In the genomic region with DNA sequence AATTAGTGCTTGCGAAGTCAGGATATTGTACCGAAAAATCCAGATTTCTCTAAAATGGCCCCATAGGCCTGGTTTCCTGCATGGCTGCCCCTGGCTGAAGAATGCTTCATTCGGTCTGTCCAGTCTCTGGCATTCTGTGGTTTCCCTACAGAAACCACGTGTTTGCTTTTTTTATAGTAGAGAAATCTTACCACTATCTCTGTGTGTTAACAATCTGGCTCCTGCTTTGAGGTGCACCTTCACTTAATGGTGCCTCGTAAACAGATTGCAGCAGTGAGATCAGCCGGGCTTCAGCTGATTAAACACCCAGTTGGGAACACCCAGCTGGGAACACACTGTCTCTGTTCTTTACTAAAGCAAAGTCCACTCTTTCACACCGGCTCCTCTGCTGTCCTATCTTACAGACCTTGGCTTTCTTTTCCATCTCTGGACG, we compare ENCODE assay signal across 8 cellular contexts. TPM values are rescaled to one million over a fixed set of nuclear protein-coding genes. Genes with fewer than 3 reads are reported as not detected.
DNase-seq lines count a peak whose midpoint lies in the region; ATAC-seq and TF ChIP-seq lines count a peak whose summit lies in the region.

No MANE protein-coding gene starts in this region.

- no peak overlapping the region for H3K9ac ChIP-seq in trophoblast cell (ENCODE audit: low read length)

- peak overlapping the region; percentile 12 for H3K27ac Mint-ChIP-seq in T-helper 2 cell treated with Interferon-gamma antibody and Interleukin-4, amounts not matched to agents 5 μg/mL and 100 μg/mL, for 36 hours
- H3K27ac Mint-ChIP-seq in stimulated activated naive B cell treated with anti-CD40 and anti-IgM and Interleukin-4, amounts not matched to agents 10 μg/mL and 1 μg/mL and 100 μg/mL, for 72 hours, result peak overlapping the region; percentile 56

- no peak overlapping the region for H3K18ac ChIP-seq in trophoblast cell (ENCODE audit: low read length)

- H3K9me3 ChIP-seq in RWPE2 (ENCODE audit: severe bottlenecking) (no peaks in the 10 kb centered on the region), heart right ventricle (no peaks in the 10 kb centered on the region), trophoblast cell (ENCODE audit: insufficient read depth, low read depth, low read length) (no peaks in the 10 kb centered on the region)

- H3K27me3 Mint-ChIP-seq in T-helper 2 cell treated with Interferon-gamma antibody and Interleukin-4, amounts not matched to agents 5 μg/mL and 100 μg/mL, for 36 hours (ENCODE audit: low read depth), result no peaks in the 10 kb centered on the region
- H3K27me3 Mint-ChIP-seq in stimulated activated naive B cell treated with anti-CD40 and anti-IgM and Interleukin-4, amounts not matched to agents 10 μg/mL and 1 μg/mL and 100 μg/mL, for 72 hours, result no peaks in the 10 kb centered on the region

- H3K4me3 Mint-ChIP-seq in T-helper 2 cell treated with Interferon-gamma antibody and Interleukin-4, amounts not matched to agents 5 μg/mL and 100 μg/mL, for 36 hours, result no peak overlapping the region
- H3K4me3 Mint-ChIP-seq in stimulated activated naive B cell treated with anti-CD40 and anti-IgM and Interleukin-4, amounts not matched to agents 10 μg/mL and 1 μg/mL and 100 μg/mL, for 72 hours, result peak overlapping the region in 1 of 2 donors; percentile 34

- H2BK120ac ChIP-seq in trophoblast cell (ENCODE audit: insufficient read depth, low read length, poor library complexity), result no peak overlapping the region

- peaks cover 34% of the 10 kb centered on the region for H3K36me3 Mint-ChIP-seq in T-helper 2 cell treated with Interferon-gamma antibody and Interleukin-4, amounts not matched to agents 5 μg/mL and 100 μg/mL, for 36 hours (ENCODE audit: low read depth)
- H3K36me3 Mint-ChIP-seq in stimulated activated naive B cell treated with anti-CD40 and anti-IgM and Interleukin-4, amounts not matched to agents 10 μg/mL and 1 μg/mL and 100 μg/mL, for 72 hours, result peaks cover 32 to 42% of the 10 kb centered on the region in 2 donors

- intact Hi-C loops in heart right ventricle (cut with DNase I), result loop anchor here in 1 of 10 donors (5.0 kb wide), 1 partner anchor 126 kb away; a partner anchor contains a TSS

- peaks cover 57% of the 10 kb centered on the region for H3K36me3 ChIP-seq in RWPE2 (ENCODE audit: low read depth)
- H3K36me3 ChIP-seq in heart right ventricle, result peaks cover 0 to 48% (median 0%) of the 10 kb centered on the region in 9 donors
- peaks cover 3 to 12% of the 10 kb centered on the region in 2 experiments for H3K36me3 ChIP-seq in trophoblast cell (ENCODE audit: control insufficient read depth in 1 of 2, insufficient read depth in 2 of 2, low read length in 2 of 2)

- peak; percentile 40 for ATAC-seq in RWPE2 (ENCODE audit: low read depth)
- ATAC-seq in heart right ventricle, result peak in 7 of 8 donors; percentile 37 to 96 (median 64)
- ATAC-seq in stimulated activated naive B cell treated with anti-CD40 and anti-IgM and Interleukin-4, amounts not matched to agents 10 μg/mL and 1 μg/mL and 100 μg/mL, for 72 hours (replicated peaks), result peak in 1 of 2 donors; percentile 23

- no peak overlapping the region for H3K14ac ChIP-seq in trophoblast cell (ENCODE audit: low read length)

- peaks cover 27% of the 10 kb centered on the region for H3K4me1 Mint-ChIP-seq in T-helper 2 cell treated with Interferon-gamma antibody and Interleukin-4, amounts not matched to agents 5 μg/mL and 100 μg/mL, for 36 hours (ENCODE audit: low read depth)
- H3K4me1 Mint-ChIP-seq in stimulated activated naive B cell treated with anti-CD40 and anti-IgM and Interleukin-4, amounts not matched to agents 10 μg/mL and 1 μg/mL and 100 μg/mL, for 72 hours, result peaks cover 26 to 49% of the 10 kb centered on the region in 2 donors

- no peak overlapping the region for H4K12ac ChIP-seq in trophoblast cell (ENCODE audit: low read depth, low read length)

- no peak overlapping the region for H4K91ac ChIP-seq in trophoblast cell (ENCODE audit: low read depth, low read length)

- H3K27ac ChIP-seq in RWPE2 (ENCODE audit: poor library complexity, severe bottlenecking), result no peak overlapping the region
- H3K27ac ChIP-seq in heart right ventricle, result peak overlapping the region in 9 of 10 donors; percentile 2 to 62 (median 31)
- H3K27ac ChIP-seq in trophoblast cell (ENCODE audit: low read depth, low read length), result no peak overlapping the region

- H3K4me3 ChIP-seq in RWPE2 (ENCODE audit: severe bottlenecking) (no peak overlapping the region), heart right ventricle (no peak overlapping the region), trophoblast cell (ENCODE audit: low read depth, low read length) (no peak overlapping the region)

- DNase-seq in T-helper 2 cell treated with Interferon-gamma antibody and Interleukin-4, amounts not matched to agents 5 μg/mL and 100 μg/mL, for 36 hours (ENCODE audit: low spot score), result no peak
- no peak for DNase-seq in T-helper 2 cell
- DNase-seq in RWPE2 (ENCODE audit: low spot score), result no peak
- no peak for DNase-seq in heart right ventricle
- no peak for DNase-seq in stimulated activated naive B cell treated with anti-CD40 and anti-IgM and Interleukin-4, amounts not matched to agents 10 μg/mL and 1 μg/mL and 100 μg/mL, for 72 hours
- DNase-seq in SKM-1 (lab: John Stamatoyannopoulos, UW; ENCODE audit: unreplicated experiment), result no peak
- DNase-seq in NCI-H2107 treated with DMSO at 0.1 percent for 48 hours (lab: John Stamatoyannopoulos, UW; ENCODE audit: unreplicated experiment), result no peak
- no peak for DNase-seq in trophoblast cell

- no peak overlapping the region for H2BK12ac ChIP-seq in trophoblast cell (ENCODE audit: low read length)

- no peaks in the 10 kb centered on the region for H3K9me3 Mint-ChIP-seq in T-helper 2 cell treated with Interferon-gamma antibody and Interleukin-4, amounts not matched to agents 5 μg/mL and 100 μg/mL, for 36 hours
- H3K9me3 Mint-ChIP-seq in stimulated activated naive B cell treated with anti-CD40 and anti-IgM and Interleukin-4, amounts not matched to agents 10 μg/mL and 1 μg/mL and 100 μg/mL, for 72 hours, result no peaks in the 10 kb centered on the region

- H3K79me1 ChIP-seq in trophoblast cell (ENCODE audit: low read length), result no peaks in the 10 kb centered on the region

- TF ChIP-seq CTCF in RWPE2 (IDR thresholded peaks at IDR 0.05; ENCODE audit: poor library complexity, severe bottlenecking), result no peak
- TF ChIP-seq CTCF in heart right ventricle (IDR thresholded peaks at IDR 0.05), result no peak

- no peak overlapping the region for H3K4ac ChIP-seq in trophoblast cell (ENCODE audit: low read depth, low read length)

- no peak overlapping the region for H2AFZ ChIP-seq in trophoblast cell (ENCODE audit: insufficient read depth, low read length, poor library complexity)

- H3K23ac ChIP-seq in trophoblast cell (ENCODE audit: low read length), result no peak overlapping the region

- 56 to 61% methylated on average over 8 of the region's 8 CpGs for WGBS in heart right ventricle, 2 donors
- no CpG with 5 or more reads among the region's 8 CpGs for WGBS in trophoblast cell (ENCODE audit: extremely low coverage, insufficient coverage, insufficient read length)

- H2AK5ac ChIP-seq in trophoblast cell (ENCODE audit: low read length), result no peak overlapping the region

- H3K4me1 ChIP-seq in RWPE2 (ENCODE audit: insufficient read depth, poor library complexity, severe bottlenecking), result no peaks in the 10 kb centered on the region
- peaks cover 0 to 43% (median 18%) of the 10 kb centered on the region in 9 donors for H3K4me1 ChIP-seq in heart right ventricle
- no peaks in the 10 kb centered on the region for H3K4me1 ChIP-seq in trophoblast cell (ENCODE audit: control insufficient read depth in 1 of 2, insufficient read depth in 2 of 2, low read length in 2 of 2)

- no peak overlapping the region for H4K8ac ChIP-seq in trophoblast cell (ENCODE audit: low read depth, low read length)

- no peaks in the 10 kb centered on the region for H3K79me2 ChIP-seq in trophoblast cell (ENCODE audit: control insufficient read depth, insufficient read depth, low read length, poor library complexity)

- H3K27me3 ChIP-seq in RWPE2 (ENCODE audit: insufficient read depth, poor library complexity, severe bottlenecking) (no peaks in the 10 kb centered on the region), heart right ventricle (no peaks in the 10 kb centered on the region), trophoblast cell (ENCODE audit: insufficient read depth, low read length) (no peaks in the 10 kb centered on the region)

- no peak overlapping the region for H3K4me2 ChIP-seq in trophoblast cell (ENCODE audit: low read length)

- H2BK5ac ChIP-seq in trophoblast cell (ENCODE audit: low read depth, low read length, poor library complexity), result no peak overlapping the region

RNA-seq across cellular contexts. Expression of a gene that starts 6.7 kb away (rescaled TPM):
- total RNA-seq in heart right ventricle, result 1 to 10 TPM; 4.1 to 6.9 (median 4.6) TPM
- polyA plus RNA-seq in heart right ventricle, result 1 to 10 TPM; 2.9 to 5.3 TPM
- 6.2 and 6.3 TPM in 2 replicates for polyA plus RNA-seq in trophoblast cell (2013)

RNA-seq across cellular contexts. Expression of a gene that starts 21.1 kb away (rescaled TPM):
- total RNA-seq in heart right ventricle, result 10 to 100 TPM in 9 of 10 donors, 1 to 10 TPM in 1; 9.7 to 23.4 (median 14.3) TPM
- 10 to 100 TPM in 1 of 2 donors, 1 to 10 TPM in 1; 6.1 to 18.9 TPM for polyA plus RNA-seq in heart right ventricle
- 18.0 and 18.4 TPM in 2 replicates for polyA plus RNA-seq in trophoblast cell (2013)

RNA-seq across cellular contexts. Expression of a gene that starts 21.3 kb away (rescaled TPM):
- 100 to 1,000 TPM; 103 to 164 (median 127) TPM for total RNA-seq in heart right ventricle
- 100 to 1,000 TPM; 253 to 562 TPM for polyA plus RNA-seq in heart right ventricle
- polyA plus RNA-seq in trophoblast cell (2013), result 509 and 527 TPM in 2 replicates

RNA-seq across cellular contexts. Expression of a gene that starts 43.0 kb away (rescaled TPM):
- 10 to 100 TPM in 1 of 10 donors, 1 to 10 TPM in 9; 2.7 to 38.4 (median 7.0) TPM for total RNA-seq in heart right ventricle
- 1 to 10 TPM; 3.3 to 5.7 TPM for polyA plus RNA-seq in heart right ventricle
- 12.6 and 13.5 TPM in 2 replicates for polyA plus RNA-seq in trophoblast cell (2013)

RNA-seq across cellular contexts. Expression of a gene that starts 46.3 kb away (rescaled TPM):
- 1 to 10 TPM in 2 of 10 donors, under 1 TPM in 8; 0.25 to 1.1 (median 0.64) TPM for total RNA-seq in heart right ventricle
- polyA plus RNA-seq in heart right ventricle, result 1 to 10 TPM; 1.3 to 2.0 TPM
- polyA plus RNA-seq in trophoblast cell (2013), result 14.3 and 15.5 TPM in 2 replicates

Comparison
In these comparisons a context has a peak if more than half of its experiments do, and no peak if none do; other contexts are left out.
1. H3K27ac ChIP-seq: peak in heart right ventricle (9 of 10); none in RWPE2 (single experiment) and trophoblast cell (single experiment).